Comparison of ENCODE assay signal across 8 cellular contexts in the genomic region with DNA sequence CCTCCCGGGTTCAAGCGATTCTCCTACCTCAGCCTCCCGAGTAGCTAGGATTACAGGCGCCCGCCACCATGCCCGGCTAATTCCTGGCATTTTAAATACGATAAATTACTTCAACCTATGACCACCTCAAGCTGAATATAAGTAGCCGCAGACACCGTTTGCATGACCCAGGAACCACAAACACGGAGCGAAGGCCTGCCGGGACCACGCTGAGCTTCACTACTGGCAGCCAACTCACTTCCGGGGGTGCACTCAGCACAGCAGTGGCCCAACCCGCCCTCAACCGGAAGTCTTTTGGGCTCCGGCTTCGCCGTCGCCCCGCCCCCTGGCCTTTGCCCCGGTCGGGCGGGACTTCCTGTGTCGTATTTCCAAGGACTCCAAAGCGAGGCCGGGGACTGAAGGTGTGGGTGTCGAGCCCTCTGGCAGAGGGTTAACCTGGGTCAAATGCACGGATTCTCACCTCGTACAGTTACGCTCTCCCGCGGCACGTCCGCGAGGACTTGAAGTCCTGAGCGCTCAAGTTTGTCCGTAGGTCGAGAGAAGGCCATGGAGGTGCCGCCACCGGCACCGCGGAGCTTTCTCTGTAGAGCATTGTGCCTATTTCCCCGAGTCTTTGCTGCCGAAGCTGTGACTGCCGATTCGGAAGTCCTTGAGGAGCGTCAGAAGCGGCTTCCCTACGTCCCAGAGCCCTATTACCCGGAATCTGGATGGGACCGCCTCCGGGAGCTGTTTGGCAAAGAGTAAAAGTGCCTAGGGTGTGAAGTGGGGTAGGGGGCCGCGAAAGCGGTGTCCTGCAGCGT. TPM values are rescaled to one million over a fixed set of nuclear protein-coding genes. Genes with fewer than 3 reads are reported as not detected.
DNase-seq lines count a peak whose midpoint lies in the region; ATAC-seq, FAIRE-seq and TF ChIP-seq lines count a peak whose summit lies in the region.

A gene with protein sequence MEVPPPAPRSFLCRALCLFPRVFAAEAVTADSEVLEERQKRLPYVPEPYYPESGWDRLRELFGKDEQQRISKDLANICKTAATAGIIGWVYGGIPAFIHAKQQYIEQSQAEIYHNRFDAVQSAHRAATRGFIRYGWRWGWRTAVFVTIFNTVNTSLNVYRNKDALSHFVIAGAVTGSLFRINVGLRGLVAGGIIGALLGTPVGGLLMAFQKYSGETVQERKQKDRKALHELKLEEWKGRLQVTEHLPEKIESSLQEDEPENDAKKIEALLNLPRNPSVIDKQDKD (plus strand): TSS at position 360 of the 800 bp plus-strand sequence. CDS start 187 bp downstream, at position 547.

- H3K27me3 Mint-ChIP-seq in natural killer cell (ENCODE audit: low read depth in 2 of 2), result no peaks in the 10 kb centered on the region

- intact Hi-C loops in natural killer cell (cut with micrococcal nuclease), result loop anchor here (1.0 to 5.0 kb wide), 4 partner anchors 29 to 178 kb away; a partner anchor contains a TSS

- peaks cover 6% of the 10 kb centered on the region for H4K20me1 ChIP-seq in Loucy (ENCODE audit: insufficient read depth, low read length, poor library complexity, severe bottlenecking)

- no peaks in the 10 kb centered on the region for H3F3A ChIP-seq in Loucy (ENCODE audit: low read depth)

- H3K36me3 ChIP-seq in Loucy (ENCODE audit: insufficient read depth, low read length), result no peaks in the 10 kb centered on the region

- no peaks in the 10 kb centered on the region for H3K9me3 Mint-ChIP-seq in natural killer cell

- peak within 1 kb of the TSS; percentile 74 for H3K4me2 ChIP-seq in Loucy (ENCODE audit: low read depth, low read length, poor library complexity, severe bottlenecking)

- peak; percentile 96 for DNase-seq in EL
- DNase-seq in H54 (ENCODE audit: insufficient read length, low spot score), result peak; percentile 94
- peak; percentile 98 for DNase-seq in activated T-helper 9 cell treated with anti-CD3 and anti-CD28 coated beads, Interleukin-2, amount 50 U/mL, for 16 hours (ENCODE audit: low read depth)
- peak; percentile 92 for DNase-seq in fibroblast of peridontal ligament (ENCODE audit: extremely low read depth)
- DNase-seq in natural killer cell, result peak; percentile 97
- peak; percentile 97 for DNase-seq in stimulated activated naive CD4-positive, alpha-beta T cell treated with Interleukin-2 at 50 U/mL for 16 hours (lab: John Stamatoyannopoulos, UW)

- peak; percentile 81 for TF ChIP-seq POLR2A in H54 (IDR thresholded peaks at IDR 0.05; ENCODE audit: low read depth, low read length)
- peak; percentile 98 for TF ChIP-seq POLR2A in Raji (IDR thresholded peaks at IDR 0.05; ENCODE audit: insufficient read depth, low read depth, low read length)

- peak; percentile 88 for FAIRE-seq in H54 (lab: Jason Lieb, UNC)

- H3K4me1 Mint-ChIP-seq in natural killer cell, result peaks cover 30 to 31% of the 10 kb centered on the region in 2 donors

- H2AFZ ChIP-seq in Loucy (ENCODE audit: low read length), result peak within 1 kb of the TSS; percentile 90

- peak within 1 kb of the TSS; percentile 100 for H3K4me3 Mint-ChIP-seq in natural killer cell

- H3K9ac ChIP-seq in Loucy (ENCODE audit: low read depth, low read length, poor library complexity, severe bottlenecking), result peak within 1 kb of the TSS; percentile 95

- H3K27me3 ChIP-seq in Loucy (ENCODE audit: insufficient read depth, low read length, poor library complexity, severe bottlenecking), result no peaks in the 10 kb centered on the region

- H3K27ac Mint-ChIP-seq in natural killer cell, result peak within 1 kb of the TSS; percentile 98 to 99

- H3K36me3 Mint-ChIP-seq in natural killer cell, result no peaks in the 10 kb centered on the region

- no peak for TF ChIP-seq CTCF in Loucy (conservative IDR thresholded peaks at IDR 0.05; ENCODE audit: low read length)
- TF ChIP-seq CTCF in natural killer cell (IDR thresholded peaks at IDR 0.05), result no peak

- H3K9me2 ChIP-seq in Loucy (replicated peaks; ENCODE audit: low read depth, low read length), result no peaks in the 10 kb centered on the region

- no peaks in the 10 kb centered on the region for H3K9me3 ChIP-seq in Loucy (ENCODE audit: insufficient read depth, low read depth, low read length)

- peak; percentile 97 to 100 (median 98) for ATAC-seq in natural killer cell

- H3K4me1 ChIP-seq in Loucy (ENCODE audit: insufficient read depth, low read length, poor library complexity, severe bottlenecking), result peaks cover 30% of the 10 kb centered on the region

- peak within 1 kb of the TSS; percentile 93 for H3K4me3 ChIP-seq in Loucy (ENCODE audit: low read length, poor library complexity, severe bottlenecking)

- H3K79me2 ChIP-seq in Loucy (ENCODE audit: insufficient read depth, low read length), result peaks cover 30% of the 10 kb centered on the region

RNA-seq across cellular contexts. Expression of the gene that starts here (rescaled TPM):
- 10 to 100 TPM; 31.9 to 50.1 (median 34.1) TPM for total RNA-seq in natural killer cell

Comparison
In these comparisons a context has a peak if more than half of its experiments do, and no peak if none do; other contexts are left out.
1. Peak in every context shown above with its lines: DNase-seq, ATAC-seq and H3K4me3 ChIP-seq.